1 cellular context compared by ENCODE assay signal in genomic region chr7:105024734-105025133, GRCh38.
TF ChIP-seq lines count a peak whose summit lies in the region.

No MANE protein-coding gene starts in this region.

TF ChIP-seq in HepG2, 621 proteins besides CTCF, POLR2A, EP300 and RAD21 (continued from another document):
- TF ChIP-seq ZNF343 (CRISPR knock-in tag; IDR thresholded peaks at IDR 0.05) (no peak), MLXIP (CRISPR knock-in tag; IDR thresholded peaks at IDR 0.05; ENCODE audit: borderline replicate concordance) (no peak), BCLAF1 (IDR thresholded peaks at IDR 0.05) (no peak), HOXA5 (CRISPR knock-in tag; IDR thresholded peaks at IDR 0.05) (no peak), CERS6 (CRISPR knock-in tag; IDR thresholded peaks at IDR 0.05) (no peak), SP5 (CRISPR knock-in tag; IDR thresholded peaks at IDR 0.05; ENCODE audit: borderline replicate concordance, low read depth) (no peak), ZNF264 (CRISPR knock-in tag; IDR thresholded peaks at IDR 0.05) (no peak), TCF7 (IDR thresholded peaks at IDR 0.05; ENCODE audit: low read depth) (no peak), ZNF101 (CRISPR knock-in tag; IDR thresholded peaks at IDR 0.05; ENCODE audit: borderline replicate concordance, low read depth) (no peak), NCOA1 (CRISPR knock-in tag; IDR thresholded peaks at IDR 0.05) (no peak), ARID3A (IDR thresholded peaks at IDR 0.05; ENCODE audit: low read depth, low read length) (0 out of 2 replicates have a peak, but pooled peaks have one; percentile 40), ADNP (CRISPR knock-in tag; IDR thresholded peaks at IDR 0.05) (no peak), ZNF850 (CRISPR knock-in tag; conservative IDR thresholded peaks at IDR 0.05) (no peak), CENPX (CRISPR knock-in tag; IDR thresholded peaks at IDR 0.05) (no peak), ZBTB44 (CRISPR knock-in tag; IDR thresholded peaks at IDR 0.05) (no peak), GFI1 (CRISPR knock-in tag; IDR thresholded peaks at IDR 0.05; ENCODE audit: borderline replicate concordance) (0 out of 2 replicates have a peak, but pooled peaks have one; percentile 30), CREB1 (IDR thresholded peaks at IDR 0.05) (peak; percentile 22; the same call in 1 of the 2 replicates), CREB1 (CRISPR knock-in tag; IDR thresholded peaks at IDR 0.05) (no peak), E2F2 (CRISPR knock-in tag; IDR thresholded peaks at IDR 0.05; ENCODE audit: borderline replicate concordance) (no peak), ZNF337 (CRISPR knock-in tag; IDR thresholded peaks at IDR 0.05; ENCODE audit: borderline replicate concordance, low read depth) (no peak), HINFP (CRISPR knock-in tag; IDR thresholded peaks at IDR 0.05; ENCODE audit: low read depth) (no peak), NFYC (CRISPR knock-in tag; IDR thresholded peaks at IDR 0.05) (no peak)
